In genomic region chr16:49696414-49697101, GRCh38 we compare ENCODE assay signal across 21 cellular contexts.
DNase-seq lines count a peak whose midpoint lies in the region; ATAC-seq and TF ChIP-seq lines count a peak whose summit lies in the region.
"Had no signal": no experiment of that assay in that cellular context is flagged by ENCODE, and none has a peak within 500 bp of the region (broad histone marks: within the 10 kb centered on the region; RNA-seq: fewer than 3 reads in every experiment).

No MANE protein-coding gene starts in this region.

- no peaks in the 10 kb centered on the region for H3K9me3 Mint-ChIP-seq in activated T-cell treated with anti-CD3 and anti-CD28 coated beads, Interleukin-2, amount 50 U/mL, for 4 hours
- H3K9me3 Mint-ChIP-seq: stimulated activated naive B cell treated with anti-CD40 and anti-IgM and Interleukin-4, amounts not matched to agents 10 μg/mL and 1 μg/mL and 100 μg/mL, for 72 hours had no signal

- H3K27me3 ChIP-seq in BLaER1 = no peaks in the 10 kb centered on the region
- H3K27me3 ChIP-seq in HUES48 (ENCODE audit: control insufficient read depth, insufficient read depth, low read length) = no peaks in the 10 kb centered on the region
- no peaks in the 10 kb centered on the region for H3K27me3 ChIP-seq in ectodermal cell (ENCODE audit: control insufficient read depth, insufficient read depth, low read length, poor library complexity, severe bottlenecking)
- H3K27me3 ChIP-seq in Peyer's patch = no peaks in the 10 kb centered on the region
- H3K27me3 ChIP-seq: upper lobe of left lung had no signal

- no peaks in the 10 kb centered on the region for H3K4me1 Mint-ChIP-seq in activated T-cell treated with anti-CD3 and anti-CD28 coated beads, Interleukin-2, amount 50 U/mL, for 4 hours (ENCODE audit: low read depth)

- H3K4me3 ChIP-seq in BLaER1 (no peak overlapping the region), HUES48 (ENCODE audit: low read depth, low read length) (no peak overlapping the region), ectodermal cell (ENCODE audit: insufficient read depth, low read depth, low read length) (no peak overlapping the region), mesodermal cell (ENCODE audit: extremely low read depth, insufficient read depth, low read length, poor library complexity, severe bottlenecking) (no peak overlapping the region), Peyer's patch (no peak overlapping the region)
- H3K4me3 ChIP-seq: heart left ventricle, upper lobe of left lung had no signal

- no peak overlapping the region for H3K4me3 Mint-ChIP-seq in activated T-cell treated with anti-CD3 and anti-CD28 coated beads, Interleukin-2, amount 50 U/mL, for 4 hours
- H3K4me3 Mint-ChIP-seq: stimulated activated naive B cell treated with anti-CD40 and anti-IgM and Interleukin-4, amounts not matched to agents 10 μg/mL and 1 μg/mL and 100 μg/mL, for 72 hours had no signal

- TF ChIP-seq POLR2A in Peyer's patch (IDR thresholded peaks at IDR 0.05) = no peak

- H3K4me2 ChIP-seq in BLaER1 = peak overlapping the region; percentile 91

- no peak overlapping the region for H3K9ac ChIP-seq in BLaER1
- peak overlapping the region; percentile 73 for H3K9ac ChIP-seq in HUES48 (ENCODE audit: low read depth, low read length)

- H3K36me3 Mint-ChIP-seq in activated T-cell treated with anti-CD3 and anti-CD28 coated beads, Interleukin-2, amount 50 U/mL, for 4 hours (ENCODE audit: insufficient read depth) = no peaks in the 10 kb centered on the region
- H3K36me3 Mint-ChIP-seq: stimulated activated naive B cell treated with anti-CD40 and anti-IgM and Interleukin-4, amounts not matched to agents 10 μg/mL and 1 μg/mL and 100 μg/mL, for 72 hours had no signal

- H3K4me1 ChIP-seq in BLaER1 = peaks cover 55% of the 10 kb centered on the region
- peaks cover 65% of the 10 kb centered on the region for H3K4me1 ChIP-seq in HUES48 (ENCODE audit: control insufficient read depth, insufficient read depth, low read length)
- peaks cover 63% of the 10 kb centered on the region for H3K4me1 ChIP-seq in ectodermal cell (ENCODE audit: control insufficient read depth, insufficient read depth, low read length)
- peaks cover 56% of the 10 kb centered on the region for H3K4me1 ChIP-seq in mesodermal cell (ENCODE audit: control insufficient read depth, insufficient read depth, low read length, poor library complexity, severe bottlenecking)
- H3K4me1 ChIP-seq in Peyer's patch = no peaks in the 10 kb centered on the region

- H4K20me1 ChIP-seq in BLaER1 = no peaks in the 10 kb centered on the region

- no peak for ATAC-seq in activated T-cell treated with anti-CD3 and anti-CD28 coated beads, Interleukin-2, amount 50 U/mL, for 4 hours
- ATAC-seq in GM19395 (IDR thresholded peaks at IDR 0.05; ENCODE audit: unreplicated experiment) = no peak
- ATAC-seq: activated CD4-positive, CD25-positive, alpha-beta regulatory T cell treated with anti-CD3 and anti-CD28 coated beads, Interleukin-2, amount 50 U/mL, for 24 hours; heart left ventricle; PC-3; right cardiac atrium; stimulated activated naive B cell treated with anti-CD40 and anti-IgM and Interleukin-4, amounts not matched to agents 10 μg/mL and 1 μg/mL and 100 μg/mL, for 72 hours had no signal

- no peaks in the 10 kb centered on the region for H3K9me3 ChIP-seq in BLaER1
- H3K9me3 ChIP-seq in HUES48 (ENCODE audit: control insufficient read depth, insufficient read depth, low read length) = no peaks in the 10 kb centered on the region
- H3K9me3 ChIP-seq in ectodermal cell (ENCODE audit: control insufficient read depth, low read length) = no peaks in the 10 kb centered on the region
- H3K9me3 ChIP-seq in mesodermal cell (ENCODE audit: control insufficient read depth, low read length) = no peaks in the 10 kb centered on the region
- no peaks in the 10 kb centered on the region for H3K9me3 ChIP-seq in Peyer's patch
- H3K9me3 ChIP-seq: heart left ventricle, upper lobe of left lung had no signal

- H3K27me3 Mint-ChIP-seq in activated T-cell treated with anti-CD3 and anti-CD28 coated beads, Interleukin-2, amount 50 U/mL, for 4 hours (ENCODE audit: low read depth) = peaks cover 25% of the 10 kb centered on the region

- 2 to 3% methylated on average over 13 to 14 of the region's 14 CpGs for WGBS in ectodermal cell, 2 experiments
- WGBS in mesodermal cell (ENCODE audit: insufficient coverage in 2 of 2), 2 experiments = 16 to 33% methylated on average over 6 of the region's 14 CpGs

- H3K36me3 ChIP-seq in BLaER1 = no peaks in the 10 kb centered on the region
- H3K36me3 ChIP-seq in HUES48 (ENCODE audit: control insufficient read depth, insufficient read depth, low read length) = no peaks in the 10 kb centered on the region
- no peaks in the 10 kb centered on the region for H3K36me3 ChIP-seq in ectodermal cell (ENCODE audit: control insufficient read depth, insufficient read depth, low read length)
- peaks cover 3% of the 10 kb centered on the region for H3K36me3 ChIP-seq in mesodermal cell (ENCODE audit: control insufficient read depth, insufficient read depth, low read length)
- no peaks in the 10 kb centered on the region for H3K36me3 ChIP-seq in Peyer's patch
- H3K36me3 ChIP-seq: heart left ventricle, upper lobe of left lung had no signal

- DNase-seq in NCI-H1092 treated with DMSO at 0.1 percent for 48 hours (lab: John Stamatoyannopoulos, UW) (no peak), Peyer's patch (no peak)
- no peak for DNase-seq in activated T-cell treated with anti-CD3 and anti-CD28 coated beads, Interleukin-2, amount 50 U/mL, for 4 hours
- DNase-seq: activated CD8-positive, alpha-beta memory T cell treated with anti-CD3 and anti-CD28 coated beads for 24 hours; effector CD8-positive, alpha-beta T cell; EL; heart left ventricle; NCI-H1105; NCI-H2171 treated with DMSO at 0.1 percent for 48 hours; NCI-H82; PC-3; right cardiac atrium; stimulated activated naive B cell treated with anti-CD40 and anti-IgM and Interleukin-4, amounts not matched to agents 10 μg/mL and 1 μg/mL and 100 μg/mL, for 72 hours; T1000; upper lobe of left lung had no signal

- H3K27ac ChIP-seq in BLaER1 (peak overlapping the region; percentile 33), HUES48 (ENCODE audit: low read depth, low read length) (peak overlapping the region; percentile 98), ectodermal cell (ENCODE audit: insufficient read depth, low read depth, low read length, poor library complexity, severe bottlenecking) (peak overlapping the region; percentile 91), mesodermal cell (ENCODE audit: low read depth, low read length, severe bottlenecking) (peak overlapping the region; percentile 88), Peyer's patch (no peak overlapping the region)
- H3K27ac ChIP-seq: heart left ventricle, upper lobe of left lung had no signal

- TF ChIP-seq CTCF in Peyer's patch (IDR thresholded peaks at IDR 0.05) = no peak

Comparison
In these comparisons a context has a peak if more than half of its experiments do, and no peak if none do; other contexts are left out.
1. H3K27ac ChIP-seq: peak in BLaER1 (single experiment), HUES48 (single experiment), ectodermal cell (single experiment) and mesodermal cell (single experiment); none in Peyer's patch (0 of 4).